Comparison of ENCODE assay signal across 1 cellular context in genomic region chr6:138640028-138640427, GRCh38.
TF ChIP-seq lines count a peak whose summit lies in the region.

No MANE protein-coding gene starts in this region.

TF ChIP-seq in GM12878, 131 proteins besides CTCF, POLR2A, EP300 and RAD21 (continued from another document):
- no peak for TF ChIP-seq CHD4 (IDR thresholded peaks at IDR 0.05)
- TF ChIP-seq RBBP5 (conservative IDR thresholded peaks at IDR 0.05): no peak
- TF ChIP-seq FOS (IDR thresholded peaks at IDR 0.05; ENCODE audit: borderline replicate concordance, extremely low read depth, insufficient read length): no peak
- no peak for TF ChIP-seq MEF2B (IDR thresholded peaks at IDR 0.05; ENCODE audit: partially characterized antibody, poor library complexity, severe bottlenecking)
- no peak for TF ChIP-seq NFYA (IDR thresholded peaks at IDR 0.05; ENCODE audit: borderline replicate concordance, low read depth, low read length)
- no peak for TF ChIP-seq ZSCAN29 (IDR thresholded peaks at IDR 0.05)
- TF ChIP-seq CHD2 (IDR thresholded peaks at IDR 0.05; ENCODE audit: borderline replicate concordance, low read depth, low read length): no peak
- no peak for TF ChIP-seq TCF3 (IDR thresholded peaks at IDR 0.05; ENCODE audit: borderline replicate concordance, insufficient read depth, low read depth, low read length)
- TF ChIP-seq HSF1 (IDR thresholded peaks at IDR 0.05; ENCODE audit: low read depth, low read length): no peak
- peak; percentile 36; the same call in 1 of the 2 replicates for TF ChIP-seq IKZF1 (conservative IDR thresholded peaks at IDR 0.05)
- no peak for TF ChIP-seq RCOR1 (conservative IDR thresholded peaks at IDR 0.05; ENCODE audit: low read depth, low read length)
- TF ChIP-seq POU2F2 (IDR thresholded peaks at IDR 0.05; ENCODE audit: borderline replicate concordance, low read depth, low read length): no peak
- TF ChIP-seq CBFB (IDR thresholded peaks at IDR 0.05; ENCODE audit: low read depth): no peak
- no peak for TF ChIP-seq PAX5 (IDR thresholded peaks at IDR 0.05; ENCODE audit: borderline replicate concordance, low read depth, low read length)
- no peak for TF ChIP-seq NR2C1 (IDR thresholded peaks at IDR 0.05)
- no peak for TF ChIP-seq E4F1 (IDR thresholded peaks at IDR 0.05; ENCODE audit: borderline replicate concordance, partially characterized antibody)
- TF ChIP-seq SMARCA5 (IDR thresholded peaks at IDR 0.05): peak; percentile 33; the same call in 1 of the 2 replicates
